In the genomic region with DNA sequence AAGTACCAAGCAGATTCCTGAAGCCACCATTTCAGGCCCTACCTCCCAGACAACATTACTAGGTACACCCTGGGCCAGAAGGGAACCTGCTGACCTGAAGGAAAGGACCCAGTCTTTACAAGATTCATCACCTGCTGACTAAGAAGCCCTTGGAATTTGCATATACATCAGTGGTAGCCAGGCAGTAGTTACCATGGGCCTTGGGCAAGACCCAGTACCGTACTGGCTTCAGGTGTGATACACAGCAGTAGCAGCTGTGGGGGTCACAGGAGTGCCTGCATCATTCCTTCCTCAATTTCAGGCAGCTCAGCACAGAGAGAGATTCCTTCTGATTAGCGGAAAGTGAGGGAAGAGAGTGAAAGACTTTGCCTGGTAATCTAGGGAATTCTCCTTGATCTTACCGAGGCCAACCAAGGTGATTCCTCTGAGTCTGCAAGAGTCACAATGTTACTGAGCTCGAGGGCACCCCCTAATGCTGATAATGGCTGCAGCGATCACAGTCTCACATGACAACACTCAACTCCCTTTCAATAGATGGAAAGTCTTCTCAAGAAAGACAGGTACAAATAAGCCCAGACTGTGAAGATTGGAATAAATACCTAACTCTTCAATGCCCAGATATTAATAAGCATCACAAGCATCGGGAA, we compare ENCODE assay signal across 1 cellular context.
TF ChIP-seq lines count a peak whose summit lies in the region.

No MANE protein-coding gene starts in this region.

TF ChIP-seq in WTC11, 78 proteins besides CTCF, POLR2A, EP300 and RAD21 (continued from another document):
- TF ChIP-seq ZNF425 (CRISPR knock-in tag; conservative IDR thresholded peaks at IDR 0.05) (no peak), ZNF416 (CRISPR knock-in tag; IDR thresholded peaks at IDR 0.05) (no peak), NFE2L1 (CRISPR knock-in tag; IDR thresholded peaks at IDR 0.05) (no peak), MAX (CRISPR knock-in tag; IDR thresholded peaks at IDR 0.05) (no peak), NFATC4 (CRISPR knock-in tag; IDR thresholded peaks at IDR 0.05) (no peak), OVOL2 (CRISPR knock-in tag; IDR thresholded peaks at IDR 0.05; ENCODE audit: borderline replicate concordance) (no peak), ERG (CRISPR knock-in tag; IDR thresholded peaks at IDR 0.05) (no peak), PRRX2 (CRISPR knock-in tag; IDR thresholded peaks at IDR 0.05) (no peak), NR3C1 (CRISPR knock-in tag; conservative IDR thresholded peaks at IDR 0.05; ENCODE audit: low read depth) (no peak), ATF3 (CRISPR knock-in tag; conservative IDR thresholded peaks at IDR 0.05) (no peak), RORB (CRISPR knock-in tag; IDR thresholded peaks at IDR 0.05) (no peak), MXD4 (CRISPR knock-in tag; IDR thresholded peaks at IDR 0.05; ENCODE audit: borderline replicate concordance) (no peak)
- TF ChIP-seq, protein P1, sequence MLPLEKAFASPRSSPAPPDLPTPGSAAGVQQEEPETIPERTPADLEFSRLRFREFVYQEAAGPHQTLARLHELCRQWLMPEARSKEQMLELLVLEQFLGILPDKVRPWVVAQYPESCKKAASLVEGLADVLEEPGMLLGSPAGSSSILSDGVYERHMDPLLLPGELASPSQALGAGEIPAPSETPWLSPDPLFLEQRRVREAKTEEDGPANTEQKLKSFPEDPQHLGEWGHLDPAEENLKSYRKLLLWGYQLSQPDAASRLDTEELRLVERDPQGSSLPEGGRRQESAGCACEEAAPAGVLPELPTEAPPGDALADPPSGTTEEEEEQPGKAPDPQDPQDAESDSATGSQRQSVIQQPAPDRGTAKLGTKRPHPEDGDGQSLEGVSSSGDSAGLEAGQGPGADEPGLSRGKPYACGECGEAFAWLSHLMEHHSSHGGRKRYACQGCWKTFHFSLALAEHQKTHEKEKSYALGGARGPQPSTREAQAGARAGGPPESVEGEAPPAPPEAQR (CRISPR knock-in tag; IDR thresholded peaks at IDR 0.05), result no peak
